ENCODE assay signal across 10 cellular contexts in the genomic region with DNA sequence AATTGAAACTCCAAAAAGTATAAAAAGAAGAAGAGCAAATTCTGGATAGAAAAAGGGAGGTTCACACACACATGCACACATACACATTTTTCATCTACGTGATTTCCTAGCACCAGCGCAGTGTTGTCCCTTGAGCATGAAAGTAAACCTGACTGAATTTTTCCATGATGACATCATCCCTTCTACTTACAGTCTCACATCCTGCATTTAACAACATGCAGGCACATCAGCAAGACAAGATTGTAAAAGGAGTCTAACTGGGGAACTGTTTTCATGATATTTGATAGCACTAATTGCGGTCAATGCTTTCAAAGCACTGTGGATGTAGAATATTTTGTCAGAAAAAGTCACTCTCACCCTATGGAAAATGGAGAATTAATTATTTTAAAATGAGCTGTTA. TPM values are rescaled to one million over a fixed set of nuclear protein-coding genes. Genes with fewer than 3 reads are reported as not detected.
A peak's percentile ranks its signal among the peaks of the same experiment; 100 is the strongest.
DNase-seq lines count a peak whose midpoint lies in the region; ATAC-seq and TF ChIP-seq lines count a peak whose summit lies in the region.
"Had no signal": no experiment of that assay in that cellular context is flagged by ENCODE, and none has a peak within 500 bp of the region (broad histone marks: within the 10 kb centered on the region; RNA-seq: fewer than 3 reads in every experiment).

No MANE protein-coding gene starts in this region.

- POLR2A ChIA-PET in activated CD4-positive, alpha-beta T cell treated with anti-CD3 and anti-CD28 coated beads, Interleukin-2, amount 10 ng/mL, durations not matched to agents 7 days and 5 days (lab: Charles Lee) = no interaction called here
- POLR2A ChIA-PET in activated naive CD8-positive, alpha-beta T cell treated with anti-CD3 and anti-CD28 coated beads, Interleukin-2, amount 10 ng/mL, durations not matched to agents 7 days and 5 days (lab: Charles Lee) = no interaction called here

- H3K36me3 ChIP-seq in kidney epithelial cell (ENCODE audit: control insufficient read depth, insufficient read depth, low read length) = no peaks in the 10 kb centered on the region

- no peaks in the 10 kb centered on the region for H3K27me3 ChIP-seq in kidney epithelial cell (ENCODE audit: control insufficient read depth, insufficient read depth, low read length)

- H3K27ac Mint-ChIP-seq in activated CD4-positive, alpha-beta T cell treated with anti-CD3 and anti-CD28 coated beads, Interleukin-2, amount 10 ng/mL, durations not matched to agents 7 days and 5 days = no peak overlapping the region
- H3K27ac Mint-ChIP-seq in activated naive CD8-positive, alpha-beta T cell treated with anti-CD3 and anti-CD28 coated beads, Interleukin-2, amount 10 ng/mL, durations not matched to agents 7 days and 5 days = no peak overlapping the region
- H3K27ac Mint-ChIP-seq: activated B cell treated with CpG ODN at 0.5 μM for 24 hours; CD4-positive, CD25-positive, alpha-beta regulatory T cell had no signal

- peak; percentile 65 for ATAC-seq in activated naive CD8-positive, alpha-beta T cell treated with anti-CD3 and anti-CD28 coated beads, Interleukin-2, amount 10 ng/mL, durations not matched to agents 7 days and 5 days (ENCODE audit: low read depth)
- ATAC-seq in HG03159 (IDR thresholded peaks at IDR 0.05; ENCODE audit: unreplicated experiment) (no peak), GM18520 (IDR thresholded peaks at IDR 0.05; ENCODE audit: unreplicated experiment) (no peak), HG03095 (IDR thresholded peaks at IDR 0.05; ENCODE audit: unreplicated experiment) (no peak)

- H3K4me3 Mint-ChIP-seq in activated CD4-positive, alpha-beta T cell treated with anti-CD3 and anti-CD28 coated beads, Interleukin-2, amount 10 ng/mL, durations not matched to agents 7 days and 5 days = no peak overlapping the region
- H3K4me3 Mint-ChIP-seq in activated naive CD8-positive, alpha-beta T cell treated with anti-CD3 and anti-CD28 coated beads, Interleukin-2, amount 10 ng/mL, durations not matched to agents 7 days and 5 days = no peak overlapping the region
- H3K4me3 Mint-ChIP-seq: activated B cell treated with CpG ODN at 0.5 μM for 24 hours; CD4-positive, CD25-positive, alpha-beta regulatory T cell had no signal

- H3K36me3 Mint-ChIP-seq in activated CD4-positive, alpha-beta T cell treated with anti-CD3 and anti-CD28 coated beads, Interleukin-2, amount 10 ng/mL, durations not matched to agents 7 days and 5 days (ENCODE audit: low read depth) = no peaks in the 10 kb centered on the region
- peaks cover 2% of the 10 kb centered on the region for H3K36me3 Mint-ChIP-seq in activated naive CD8-positive, alpha-beta T cell treated with anti-CD3 and anti-CD28 coated beads, Interleukin-2, amount 10 ng/mL, durations not matched to agents 7 days and 5 days
- H3K36me3 Mint-ChIP-seq: CD4-positive, CD25-positive, alpha-beta regulatory T cell had no signal

- no peaks in the 10 kb centered on the region for H3K9me3 Mint-ChIP-seq in activated CD4-positive, alpha-beta T cell treated with anti-CD3 and anti-CD28 coated beads, Interleukin-2, amount 10 ng/mL, durations not matched to agents 7 days and 5 days
- H3K9me3 Mint-ChIP-seq in activated naive CD8-positive, alpha-beta T cell treated with anti-CD3 and anti-CD28 coated beads, Interleukin-2, amount 10 ng/mL, durations not matched to agents 7 days and 5 days = peaks cover 3% of the 10 kb centered on the region
- H3K9me3 Mint-ChIP-seq: activated B cell treated with CpG ODN at 0.5 μM for 24 hours had no signal

- no peak for TF ChIP-seq CTCF in kidney epithelial cell (IDR thresholded peaks at IDR 0.05; ENCODE audit: insufficient read depth, low read length, poor library complexity, severe bottlenecking)

- DNase-seq in activated CD4-positive, alpha-beta T cell treated with anti-CD3 and anti-CD28 coated beads, Interleukin-2, amount 10 ng/mL, durations not matched to agents 7 days and 5 days = peak; percentile 6
- no peak for DNase-seq in activated CD4-positive, alpha-beta T cell treated with anti-CD3 and anti-CD28 coated beads, Interleukin-2, amount 50 U/mL, for 1 hour
- DNase-seq in NCI-H1417 treated with DMSO at 0.1 percent for 48 hours (lab: John Stamatoyannopoulos, UW) (peak; percentile 68), kidney epithelial cell (ENCODE audit: low read depth) (peak; percentile 92)
- DNase-seq in activated naive CD8-positive, alpha-beta T cell treated with anti-CD3 and anti-CD28 coated beads, Interleukin-2, amount 10 ng/mL, durations not matched to agents 7 days and 5 days = no peak
- DNase-seq: activated B cell treated with CpG ODN at 0.5 μM for 24 hours had no signal

- CTCF ChIA-PET in activated CD4-positive, alpha-beta T cell treated with anti-CD3 and anti-CD28 coated beads, Interleukin-2, amount 10 ng/mL, durations not matched to agents 7 days and 5 days (lab: Charles Lee) = no interaction called here

- H3K4me1 Mint-ChIP-seq in activated CD4-positive, alpha-beta T cell treated with anti-CD3 and anti-CD28 coated beads, Interleukin-2, amount 10 ng/mL, durations not matched to agents 7 days and 5 days = peaks cover 7% of the 10 kb centered on the region
- H3K4me1 Mint-ChIP-seq in activated naive CD8-positive, alpha-beta T cell treated with anti-CD3 and anti-CD28 coated beads, Interleukin-2, amount 10 ng/mL, durations not matched to agents 7 days and 5 days = peaks cover 6% of the 10 kb centered on the region
- H3K4me1 Mint-ChIP-seq: activated B cell treated with CpG ODN at 0.5 μM for 24 hours; CD4-positive, CD25-positive, alpha-beta regulatory T cell had no signal

- H3K27me3 Mint-ChIP-seq in activated CD4-positive, alpha-beta T cell treated with anti-CD3 and anti-CD28 coated beads, Interleukin-2, amount 10 ng/mL, durations not matched to agents 7 days and 5 days = no peaks in the 10 kb centered on the region
- H3K27me3 Mint-ChIP-seq in activated naive CD8-positive, alpha-beta T cell treated with anti-CD3 and anti-CD28 coated beads, Interleukin-2, amount 10 ng/mL, durations not matched to agents 7 days and 5 days = no peaks in the 10 kb centered on the region
- H3K27me3 Mint-ChIP-seq: CD4-positive, CD25-positive, alpha-beta regulatory T cell had no signal

- H3K4me3 ChIP-seq in kidney epithelial cell (ENCODE audit: low read depth, low read length) = no peak overlapping the region

RNA-seq across cellular contexts. Expression of gene GAS2, which starts 36.6 kb away (rescaled TPM):
- 1 to 10 TPM in 1 of 2 experiments, under 1 TPM in 1; 0.98 to 1.3 TPM for total RNA-seq in activated CD4-positive, alpha-beta T cell treated with anti-CD3 and anti-CD28 coated beads, Interleukin-2, amount 10 ng/mL, durations not matched to agents 7 days and 5 days
- 1 to 10 TPM; 1.9 to 2.4 TPM for total RNA-seq in activated naive CD8-positive, alpha-beta T cell treated with anti-CD3 and anti-CD28 coated beads, Interleukin-2, amount 10 ng/mL, durations not matched to agents 7 days and 5 days
- 0.46 and 3.9 TPM in 2 replicates for total RNA-seq in kidney epithelial cell

Comparison
In these comparisons a context has a peak if more than half of its experiments do, and no peak if none do; other contexts are left out.
1. DNase-seq: peak in activated CD4-positive, alpha-beta T cell treated with anti-CD3 and anti-CD28 coated beads, Interleukin-2, amount 10 ng/mL, durations not matched to agents 7 days and 5 days (single experiment), NCI-H1417 treated with DMSO at 0.1 percent for 48 hours (single experiment) and kidney epithelial cell (single experiment); none in activated CD4-positive, alpha-beta T cell treated with anti-CD3 and anti-CD28 coated beads, Interleukin-2, amount 50 U/mL, for 1 hour (single experiment) and activated naive CD8-positive, alpha-beta T cell treated with anti-CD3 and anti-CD28 coated beads, Interleukin-2, amount 10 ng/mL, durations not matched to agents 7 days and 5 days (single experiment).